ENCODE assay signal across 34 cellular contexts in the genomic region with DNA sequence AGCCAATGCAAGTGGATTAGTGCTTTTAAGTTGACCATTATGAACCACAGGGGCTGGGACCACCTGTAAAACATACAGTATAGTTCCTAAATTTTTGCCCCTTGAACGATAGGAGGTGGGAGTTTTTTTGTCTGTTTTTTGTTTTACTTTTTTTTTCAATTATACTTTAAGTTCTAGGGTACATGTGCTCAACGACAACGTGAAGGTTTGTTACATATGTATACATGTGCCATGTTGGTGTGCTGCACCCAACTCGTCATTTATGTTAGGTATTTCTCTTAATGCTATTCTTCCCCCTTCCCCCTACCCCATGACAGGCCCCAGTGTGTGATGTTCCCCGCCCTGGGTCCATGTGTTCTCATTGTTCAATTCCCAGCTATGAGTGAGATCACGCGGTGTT.
"Had no signal": no experiment of that assay in that cellular context is flagged by ENCODE, and none has a peak within 500 bp of the region (broad histone marks: within the 10 kb centered on the region; RNA-seq: fewer than 3 reads in every experiment).

No MANE protein-coding gene starts in this region.

- H3K4me1 ChIP-seq: adrenal gland, ascending aorta, body of pancreas, breast epithelium had no signal

- H3K27me3 ChIP-seq: adrenal gland, ascending aorta, body of pancreas, brain microvascular endothelial cell, breast epithelium, cardiac muscle cell had no signal

- H3K4me3 ChIP-seq: adrenal gland, ascending aorta, body of pancreas, breast epithelium, cardiac muscle cell had no signal

- H3K36me3 ChIP-seq: adrenal gland, ascending aorta, brain microvascular endothelial cell, breast epithelium, cardiac muscle cell had no signal

- H3K27ac ChIP-seq: adrenal gland, ascending aorta, body of pancreas, brain microvascular endothelial cell, breast epithelium, cardiac muscle cell had no signal

- FAIRE-seq: astrocyte, bronchial epithelial cell had no signal

- DNase-seq: activated effector memory CD4-positive, alpha-beta T cell treated with anti-CD3 and anti-CD28 coated beads, Interleukin-2, amount 50 U/mL, for 16 hours; activated effector memory CD4-positive, alpha-beta T cell treated with Interleukin-2 at 50 U/mL for 16 hours; activated gamma-delta T cell; activated gamma-delta T cell treated with Interleukin-2 at 50 U/mL for 16 hours; activated naive CD4-positive, alpha-beta T cell; activated naive CD4-positive, alpha-beta T cell treated with anti-CD3 and anti-CD28 coated beads for 36 hours; activated naive CD4-positive, alpha-beta T cell treated with anti-CD3 and anti-CD28 coated beads, Interleukin-2, amount 10 ng/mL, durations not matched to agents 7 days and 5 days; activated naive CD4-positive, alpha-beta T cell treated with anti-CD3 and anti-CD28 coated beads, Interleukin-2, amount 50 U/mL, for 16 hours; activated naive CD4-positive, alpha-beta T cell treated with Interleukin-2 at 50 U/mL for 16 hours; activated naive CD8-positive, alpha-beta T cell treated with anti-CD3 and anti-CD28 coated beads for 36 hours; activated naive CD8-positive, alpha-beta T cell treated with anti-CD3 and anti-CD28 coated beads, Interleukin-2, amount 10 ng/mL, durations not matched to agents 7 days and 5 days; activated naive CD8-positive, alpha-beta T cell treated with anti-CD3 and anti-CD28 coated beads, Interleukin-2, amount 50 U/mL, for 24 hours; activated T-cell treated with anti-CD3 and anti-CD28 coated beads, Interleukin-2, amount 50 U/mL, for 1 hour; activated T-cell treated with anti-CD3 and anti-CD28 coated beads, Interleukin-2, amount 50 U/mL, for 24 hours; activated T-cell treated with anti-CD3 and anti-CD28 coated beads, Interleukin-2, amount 50 U/mL, for 4 hours; activated T-cell treated with anti-CD3 and anti-CD28 coated beads, Interleukin-2, amount 50 U/mL, for 48 hours; activated T-cell treated with anti-CD3 and anti-CD28 coated beads, Interleukin-2, amount 50 U/mL, for 72 hours; adrenal gland; amniotic stem cell; amygdala; anterior cingulate cortex; aorta; body of pancreas; brain microvascular endothelial cell; caudate nucleus; central memory CD4-positive, alpha-beta T cell; cerebellar nuclear complex had no signal

- H3K9me3 ChIP-seq: adrenal gland, ascending aorta, body of pancreas, breast epithelium had no signal

- ATAC-seq: activated naive CD4-positive, alpha-beta T cell treated with anti-CD3 and anti-CD28 coated beads, Interleukin-2, amount 50 U/mL, for 72 hours; activated naive CD8-positive, alpha-beta T cell treated with anti-CD3 and anti-CD28 coated beads, Interleukin-2, amount 50 U/mL, for 24 hours; activated T-cell treated with anti-CD3 and anti-CD28 coated beads, Interleukin-2, amount 50 U/mL, for 4 hours; activated T-cell treated with anti-CD3 and anti-CD28 coated beads, Interleukin-2, amount 50 U/mL, for 72 hours; activated T-helper 17 cell treated with anti-CD3 and anti-CD28 coated beads, Interleukin-2, amount 50 U/mL, for 72 hours; body of pancreas had no signal
